8 cellular contexts compared by ENCODE assay signal in genomic region chr22:41444360-41445170, GRCh38. TPM values are rescaled to one million over a fixed set of nuclear protein-coding genes. Genes with fewer than 3 reads are reported as not detected.
A peak's percentile ranks its signal among the peaks of the same experiment; 100 is the strongest.
DNase-seq lines count a peak whose midpoint lies in the region; TF ChIP-seq lines count a peak whose summit lies in the region.

No MANE protein-coding gene starts in this region.

- H3K4me3 Mint-ChIP-seq in activated naive CD8-positive, alpha-beta T cell = peak overlapping the region; percentile 98

- no peaks in the 10 kb centered on the region for H3K9me3 Mint-ChIP-seq in activated naive CD8-positive, alpha-beta T cell (ENCODE audit: low read depth)

- no peaks in the 10 kb centered on the region for H3K36me3 Mint-ChIP-seq in activated naive CD8-positive, alpha-beta T cell

- H3K27me3 Mint-ChIP-seq in activated naive CD8-positive, alpha-beta T cell = no peaks in the 10 kb centered on the region

- H3K27ac Mint-ChIP-seq in activated naive CD8-positive, alpha-beta T cell = peak overlapping the region; percentile 92

- H3K4me1 Mint-ChIP-seq in activated naive CD8-positive, alpha-beta T cell (ENCODE audit: low read depth) = peaks cover 21% of the 10 kb centered on the region

- CTCF ChIA-PET in HEK293T (lab: Yijun Ruan, JAX) = interaction anchor here (0.6 to 0.8 kb wide), 3 partner anchors 25 to 222 kb away, joined by 3 to 4 read pairs (median 3); no protein-coding TSS in a partner anchor

- POLR2A ChIA-PET in HEK293T (lab: Yijun Ruan, JAX) = interaction anchor here (0.6 to 7.8 kb wide), 18 partner anchors 8 to 808 kb away, joined by 3 to 148 read pairs (median 6); partner anchors contain the start of genes ACO2, MRTFA, PHF5A and RANGAP1

- DNase-seq in GF-D8 (lab: John Stamatoyannopoulos, UW) = peak; percentile 93
- peak; percentile 92 for DNase-seq in HEK293T (ENCODE audit: extremely low spot score)
- peak; percentile 90 for DNase-seq in NCI-H1048 (lab: John Stamatoyannopoulos, UW)
- DNase-seq in SKM-1 (lab: John Stamatoyannopoulos, UW; ENCODE audit: unreplicated experiment) = peak; percentile 68
- peak; percentile 81 for DNase-seq in glomerular endothelial cell (ENCODE audit: extremely low read depth, low read depth, low spot score)
- peak; percentile 45 to 91 (median 77) for DNase-seq in nucleus accumbens (lab: John Stamatoyannopoulos, UW)
- DNase-seq in superior temporal gyrus (ENCODE audit: extremely low spot score) = peak; percentile 91

TF ChIP-seq in HEK293T, 16 proteins besides CTCF, POLR2A, EP300 and RAD21:
- TF ChIP-seq NFRKB (IDR thresholded peaks at IDR 0.05) = no peak
- TF ChIP-seq PKNOX1 (IDR thresholded peaks at IDR 0.05) = no peak
- TF ChIP-seq ELF4 (IDR thresholded peaks at IDR 0.05) = no peak
- TF ChIP-seq CTBP1 (IDR thresholded peaks at IDR 0.05; ENCODE audit: borderline replicate concordance) = no peak
- no peak for TF ChIP-seq ZNF384 (IDR thresholded peaks at IDR 0.05)

RNA-seq across cellular contexts. Expression of gene TOB2, which starts 2.0 kb away (rescaled TPM):
- total RNA-seq in glomerular endothelial cell = 45.5 and 49.9 TPM in 2 replicates

RNA-seq across cellular contexts. Expression of gene PHF5A, which starts 23.9 kb away (rescaled TPM):
- total RNA-seq in glomerular endothelial cell = 26.1 and 43.8 TPM in 2 replicates

RNA-seq across cellular contexts. Expression of gene ACO2, which starts 24.4 kb away (rescaled TPM):
- total RNA-seq in glomerular endothelial cell = 84.3 and 87.2 TPM in 2 replicates

Comparison
In these comparisons a context has a peak if more than half of its experiments do, and no peak if none do; other contexts are left out.
1. Peak in every context shown above with its lines: DNase-seq.